18 cellular contexts compared by ENCODE assay signal in genomic region chr22:31141551-31141950, GRCh38. TPM values are rescaled to one million over a fixed set of nuclear protein-coding genes. Genes with fewer than 3 reads are reported as not detected.
DNase-seq lines count a peak whose midpoint lies in the region; ATAC-seq lines count a peak whose summit lies in the region.
"Had no signal": no experiment of that assay in that cellular context is flagged by ENCODE, and none has a peak within 500 bp of the region (broad histone marks: within the 10 kb centered on the region; RNA-seq: fewer than 3 reads in every experiment).

No MANE protein-coding gene starts in this region.

- peak overlapping the region; percentile 50 for H2AK5ac ChIP-seq in neuronal stem cell (ENCODE audit: low read depth, low read length)

- intact Hi-C loops in cardiac septum (cut with DNase I) (loop anchor here (10.0 kb wide), 1 partner anchor 507 kb away; the partner anchor contains the start of gene SLC35E4), right cardiac atrium (cut with DNase I) (loop anchor here in 2 of 4 donors (10.0 kb wide), 1 partner anchor 197 kb away; no protein-coding TSS in a partner anchor)

- H3K27me3 ChIP-seq in right cardiac atrium (ENCODE audit: control insufficient read depth, insufficient read depth) (no peaks in the 10 kb centered on the region), neuronal stem cell (ENCODE audit: control insufficient read depth in 3 of 3, insufficient read depth in 3 of 3, low read depth in 1 of 3, low read length in 3 of 3) (peaks cover 0 to 8% (median 0%) of the 10 kb centered on the region in 3 experiments)
- H3K27me3 ChIP-seq: Peyer's patch, SJSA1 had no signal

- WGBS in right cardiac atrium, result 97% methylated on average over 2 of the region's 2 CpGs
- no CpG with 5 or more reads among the region's 2 CpGs for WGBS in neuronal stem cell (ENCODE audit: extremely low coverage in 2 of 2, insufficient read length in 2 of 2, insufficient replicate concordance in 1 of 2), 2 donors

- H2BK15ac ChIP-seq in neuronal stem cell (ENCODE audit: low read length), result peak overlapping the region; percentile 18

- H2BK5ac ChIP-seq in neuronal stem cell (ENCODE audit: low read length), result peak overlapping the region; percentile 91

- H3K4me2 ChIP-seq in neuronal stem cell (ENCODE audit: insufficient read depth, low read length, poor library complexity, severe bottlenecking), result no peak overlapping the region

- no peak overlapping the region for H4K8ac ChIP-seq in neuronal stem cell (ENCODE audit: low read depth, low read length)

- no peak overlapping the region for H3K9ac ChIP-seq in neuronal stem cell (ENCODE audit: low read depth, low read length, poor library complexity)

- H4K91ac ChIP-seq in neuronal stem cell (ENCODE audit: low read depth, low read length, poor library complexity), result no peak overlapping the region

- no peaks in the 10 kb centered on the region for H3K9me3 ChIP-seq in right cardiac atrium (ENCODE audit: control insufficient read depth, low read length)
- peaks cover 0 to 4% of the 10 kb centered on the region in 2 donors for H3K9me3 ChIP-seq in neuronal stem cell (replicated peaks in 1 of 2; ENCODE audit: control insufficient read depth in 2 of 2, insufficient read depth in 1 of 2, low read depth in 1 of 2, low read length in 2 of 2)
- H3K9me3 ChIP-seq: Peyer's patch had no signal

- no peak overlapping the region for H3K14ac ChIP-seq in neuronal stem cell (ENCODE audit: low read length)

- H3K27ac ChIP-seq in right cardiac atrium (ENCODE audit: low read length) (no peak overlapping the region), neuronal stem cell (replicated peaks; ENCODE audit: low read length) (no peak overlapping the region)
- H3K27ac ChIP-seq: Peyer's patch, SJSA1 had no signal

- H3K79me1 ChIP-seq in neuronal stem cell (ENCODE audit: low read depth, low read length), result peaks cover 10% of the 10 kb centered on the region

- H3K36me3 ChIP-seq in neuronal stem cell (replicated peaks in 1 of 2; ENCODE audit: control insufficient read depth in 2 of 2, insufficient read depth in 2 of 2, low read length in 2 of 2), result peaks cover 7 to 23% of the 10 kb centered on the region in 2 donors
- H3K36me3 ChIP-seq: Peyer's patch, SJSA1 had no signal

- no peak overlapping the region for H3K23ac ChIP-seq in neuronal stem cell (ENCODE audit: low read depth, low read length, poor library complexity)

- H3K4ac ChIP-seq in neuronal stem cell (ENCODE audit: low read length), result no peak overlapping the region

- ATAC-seq in right cardiac atrium, result no peak
- ATAC-seq in GM21737 (IDR thresholded peaks at IDR 0.05; ENCODE audit: unreplicated experiment), result no peak

- H3K4me3 ChIP-seq in right cardiac atrium (ENCODE audit: low read length), result no peak overlapping the region
- H3K4me3 ChIP-seq in neuronal stem cell (ENCODE audit: low read length in 2 of 2), result no peak overlapping the region
- H3K4me3 ChIP-seq: Peyer's patch, SJSA1 had no signal

- H2BK12ac ChIP-seq in neuronal stem cell (ENCODE audit: low read length), result peak overlapping the region; percentile 8

- no peak overlapping the region for H2BK120ac ChIP-seq in neuronal stem cell (ENCODE audit: low read depth, low read length)

- H3K4me1 ChIP-seq in right cardiac atrium (ENCODE audit: control insufficient read depth, insufficient read depth, low read length) (no peaks in the 10 kb centered on the region), neuronal stem cell (ENCODE audit: control insufficient read depth in 2 of 2, insufficient read depth in 1 of 2, low read depth in 1 of 2, low read length in 2 of 2) (peaks cover 15 to 24% of the 10 kb centered on the region in 2 donors)
- H3K4me1 ChIP-seq: Peyer's patch, SJSA1 had no signal

- H2AFZ ChIP-seq in neuronal stem cell (ENCODE audit: low read length), result no peak overlapping the region

- DNase-seq in cardiac septum (ENCODE audit: low spot score), result peak; percentile 50
- no peak for DNase-seq in right cardiac atrium
- DNase-seq in epidermal melanocyte (ENCODE audit: insufficient read length, low spot score), result peak; percentile 9
- DNase-seq in neuronal stem cell (ENCODE audit: low spot score), result no peak
- no peak for DNase-seq in H4 (ENCODE audit: low spot score)
- DNase-seq in AML-193 (lab: John Stamatoyannopoulos, UW), result no peak
- no peak for DNase-seq in GDM1 (lab: John Stamatoyannopoulos, UW)
- DNase-seq: CD4-positive, alpha-beta memory T cell; HCEC 1CT; Kasumi-1; NCI-H1092 treated with DMSO at 0.1 percent for 48 hours; NCI-H2081 treated with DMSO at 0.1 percent for 48 hours; NK-92 treated with Interleukin-12 subunit alpha and Interleukin-12 subunit beta, amount 100 ng/mL, for 24 hours had no signal

- H3K18ac ChIP-seq in neuronal stem cell (ENCODE audit: low read length), result peak overlapping the region; percentile 1

RNA-seq across cellular contexts. Expression of gene PLA2G3, which starts 1.2 kb away (rescaled TPM):
- total RNA-seq in cardiac septum (not detected), right cardiac atrium (not detected)
- polyA plus RNA-seq in right cardiac atrium, result not detected
- polyA plus RNA-seq in neuronal stem cell (2013, experiment 1 of 2), result 12.3 TPM
- 11.3 TPM for polyA plus RNA-seq in neuronal stem cell (2013, experiment 2 of 2)
- not detected in 2 replicates for total RNA-seq in H4 (2014; rRNA removed; shearing (Covaris generic))
- total RNA-seq: A172; CD4-positive, alpha-beta memory T cell; NCI-H460; Peyer's patch; SJSA1 had no signal
- polyA plus RNA-seq: CD4-positive, alpha-beta memory T cell had no signal

RNA-seq across cellular contexts. Expression of gene RNF185, which starts 18.4 kb away (rescaled TPM):
- total RNA-seq in cardiac septum, result 21.3 TPM
- 10 to 100 TPM; 20.3 to 23.2 (median 21.6) TPM for total RNA-seq in right cardiac atrium
- polyA plus RNA-seq in right cardiac atrium, result 15.1 TPM
- 18.5 TPM for polyA plus RNA-seq in neuronal stem cell (2013, experiment 1 of 2)
- 18.0 TPM for polyA plus RNA-seq in neuronal stem cell (2013, experiment 2 of 2)
- 16.5 and 17.7 TPM in 2 replicates for total RNA-seq in H4 (2014; rRNA removed; shearing (Covaris generic))

RNA-seq across cellular contexts. Expression of gene INPP5J, which starts 18.8 kb away (rescaled TPM):
- total RNA-seq in cardiac septum (13.8 TPM), right cardiac atrium (10 to 100 TPM; 28.8 to 62.1 (median 50.7) TPM)
- 28.9 TPM for polyA plus RNA-seq in right cardiac atrium
- 4.8 TPM for polyA plus RNA-seq in neuronal stem cell (2013, experiment 1 of 2)
- 4.6 TPM for polyA plus RNA-seq in neuronal stem cell (2013, experiment 2 of 2)
- 0.45 and 0.79 TPM in 2 replicates for total RNA-seq in H4 (2014; rRNA removed; shearing (Covaris generic))
- polyA plus RNA-seq: CD4-positive, alpha-beta memory T cell had no signal

RNA-seq across cellular contexts. Expression of gene SELENOM, which starts 34.2 kb away (rescaled TPM):
- total RNA-seq in cardiac septum, result 77.7 TPM
- 100 to 1,000 TPM; 167 to 205 (median 176) TPM for total RNA-seq in right cardiac atrium
- polyA plus RNA-seq in right cardiac atrium, result 219 TPM
- 44.6 TPM for polyA plus RNA-seq in neuronal stem cell (2013, experiment 1 of 2)
- 40.6 TPM for polyA plus RNA-seq in neuronal stem cell (2013, experiment 2 of 2)
- total RNA-seq in H4 (2014; rRNA removed; shearing (Covaris generic)), result 2.3 and 10.0 TPM in 2 replicates

Comparison
In these comparisons a context has a peak if more than half of its experiments do, and no peak if none do; other contexts are left out.
1. DNase-seq: peak in cardiac septum (single experiment) and epidermal melanocyte (single experiment); none in right cardiac atrium (0 of 3), neuronal stem cell (single experiment), H4 (single experiment), AML-193 (0 of 2) and GDM1 (single experiment).